ENCODE assay signal across 10 cellular contexts in the genomic region with DNA sequence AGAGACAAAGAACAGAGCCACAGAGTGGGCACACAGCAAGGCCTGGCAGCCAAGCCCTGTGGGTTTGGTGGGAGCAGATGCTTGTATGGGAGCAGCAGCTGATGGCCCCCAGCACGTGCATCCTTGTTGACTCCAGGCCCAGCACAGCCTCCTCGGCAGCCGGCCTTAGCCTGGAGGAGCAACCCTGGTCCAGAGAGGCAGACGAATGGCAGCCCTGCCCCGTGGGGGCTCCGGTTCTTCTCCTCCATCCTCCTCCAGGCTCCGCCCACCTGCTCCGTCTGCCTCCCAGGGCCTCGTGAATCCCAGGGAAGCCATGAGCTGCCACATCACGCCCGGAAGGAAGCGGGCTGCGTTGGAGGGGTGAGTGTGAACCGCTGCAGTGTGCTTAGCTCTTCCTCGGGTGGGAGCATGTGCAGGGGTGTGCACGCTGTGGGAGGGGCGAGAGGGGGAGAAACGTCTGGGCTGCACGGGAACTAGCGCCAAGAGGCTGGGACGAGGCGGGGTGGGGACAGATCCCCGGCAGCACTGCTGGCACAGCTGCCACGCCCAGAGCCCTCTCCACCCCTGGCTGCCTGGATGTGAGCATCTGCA. TPM values are rescaled to one million over a fixed set of nuclear protein-coding genes. Genes with fewer than 3 reads are reported as not detected.
A peak's percentile ranks its signal among the peaks of the same experiment; 100 is the strongest.
DNase-seq lines count a peak whose midpoint lies in the region; ATAC-seq and TF ChIP-seq lines count a peak whose summit lies in the region.
"Had no signal": no experiment of that assay in that cellular context is flagged by ENCODE, and none has a peak within 500 bp of the region (broad histone marks: within the 10 kb centered on the region; RNA-seq: fewer than 3 reads in every experiment).

No MANE protein-coding gene starts in this region.

- DNase-seq in activated CD4-positive, alpha-beta T cell treated with anti-CD3 and anti-CD28 coated beads, Interleukin-2, amount 10 ng/mL, durations not matched to agents 24 days and 14 days: no peak
- DNase-seq in activated CD4-positive, alpha-beta T cell treated with anti-CD3 and anti-CD28 coated beads for 1 hour: no peak
- DNase-seq in SHP77 (lab: John Stamatoyannopoulos, UW): peak; percentile 79 to 88
- peak; percentile 49 for DNase-seq in left ventricle myocardium superior
- DNase-seq in stimulated activated effector memory CD8-positive, alpha-beta T cell treated with anti-CD3 and anti-CD28 coated beads, Interleukin-12 subunit alpha, Interleukin-12 subunit beta, amount 100 ng/mL, for 72 hours (ENCODE audit: low spot score in 2 of 2): no peak
- DNase-seq in mucosa of gallbladder (ENCODE audit: low spot score): no peak
- DNase-seq in MM.1S: no peak

- H3K27me3 Mint-ChIP-seq in activated CD4-positive, alpha-beta T cell treated with anti-CD3 and anti-CD28 coated beads, Interleukin-2, amount 10 ng/mL, durations not matched to agents 24 days and 14 days: peaks cover 7% of the 10 kb centered on the region

- no peaks in the 10 kb centered on the region for H3F3A ChIP-seq in MM.1S (ENCODE audit: insufficient read depth, low read length)

- intact Hi-C loops in activated CD4-positive, alpha-beta T cell treated with anti-CD3 and anti-CD28 coated beads, Interleukin-2, amount 10 ng/mL, durations not matched to agents 24 days and 14 days (cut with micrococcal nuclease): no loop called here
- intact Hi-C loops in left ventricle myocardium superior (cut with micrococcal nuclease): no loop called here

- H3K4me2 ChIP-seq in MM.1S (ENCODE audit: low read depth, low read length): no peak overlapping the region
- H3K4me2 ChIP-seq: KMS-11 had no signal

- no peaks in the 10 kb centered on the region for H3K9me2 ChIP-seq in MM.1S (replicated peaks; ENCODE audit: insufficient read depth, low read length)

- H3K9me3 Mint-ChIP-seq in activated CD4-positive, alpha-beta T cell treated with anti-CD3 and anti-CD28 coated beads, Interleukin-2, amount 10 ng/mL, durations not matched to agents 24 days and 14 days: no peaks in the 10 kb centered on the region
- no peaks in the 10 kb centered on the region for H3K9me3 Mint-ChIP-seq in stimulated activated effector memory CD8-positive, alpha-beta T cell treated with anti-CD3 and anti-CD28 coated beads, Interleukin-12 subunit alpha, Interleukin-12 subunit beta, amount 100 ng/mL, for 72 hours

- peak overlapping the region; percentile 4 for H3K4me3 Mint-ChIP-seq in activated CD4-positive, alpha-beta T cell treated with anti-CD3 and anti-CD28 coated beads, Interleukin-2, amount 10 ng/mL, durations not matched to agents 24 days and 14 days
- no peak overlapping the region for H3K4me3 Mint-ChIP-seq in stimulated activated effector memory CD8-positive, alpha-beta T cell treated with anti-CD3 and anti-CD28 coated beads, Interleukin-12 subunit alpha, Interleukin-12 subunit beta, amount 100 ng/mL, for 72 hours

- ATAC-seq in left ventricle myocardium superior (no peak), GM19351 (IDR thresholded peaks at IDR 0.05; ENCODE audit: unreplicated experiment) (no peak)
- no peak for ATAC-seq in stimulated activated effector memory CD8-positive, alpha-beta T cell treated with anti-CD3 and anti-CD28 coated beads, Interleukin-12 subunit alpha, Interleukin-12 subunit beta, amount 100 ng/mL, for 72 hours

- H3K36me3 ChIP-seq in MM.1S (replicated peaks; ENCODE audit: insufficient read depth, low read length): no peaks in the 10 kb centered on the region

- H3K4me3 ChIP-seq in MM.1S (ENCODE audit: low read length): no peak overlapping the region
- H3K4me3 ChIP-seq: SK-N-MC had no signal

- no peaks in the 10 kb centered on the region for H4K20me1 ChIP-seq in MM.1S (ENCODE audit: insufficient read depth, low read length)

- H2AFZ ChIP-seq in MM.1S (ENCODE audit: low read length): no peak overlapping the region

- no peaks in the 10 kb centered on the region for H3K27me3 ChIP-seq in MM.1S (replicated peaks; ENCODE audit: insufficient read depth, low read length)

- no peaks in the 10 kb centered on the region for H3K79me2 ChIP-seq in MM.1S (ENCODE audit: low read length)

- H3K36me3 Mint-ChIP-seq in activated CD4-positive, alpha-beta T cell treated with anti-CD3 and anti-CD28 coated beads, Interleukin-2, amount 10 ng/mL, durations not matched to agents 24 days and 14 days (ENCODE audit: low read depth): peaks cover 5% of the 10 kb centered on the region
- peaks cover 6% of the 10 kb centered on the region for H3K36me3 Mint-ChIP-seq in stimulated activated effector memory CD8-positive, alpha-beta T cell treated with anti-CD3 and anti-CD28 coated beads, Interleukin-12 subunit alpha, Interleukin-12 subunit beta, amount 100 ng/mL, for 72 hours

- TF ChIP-seq CTCF in MM.1S (IDR thresholded peaks at IDR 0.05; ENCODE audit: low read length): no peak

- no peaks in the 10 kb centered on the region for H3K4me1 ChIP-seq in MM.1S (ENCODE audit: low read length)

- no peak overlapping the region for H3K9ac ChIP-seq in MM.1S (ENCODE audit: low read length)
- H3K9ac ChIP-seq: KMS-11 had no signal

- H3K27ac Mint-ChIP-seq in activated CD4-positive, alpha-beta T cell treated with anti-CD3 and anti-CD28 coated beads, Interleukin-2, amount 10 ng/mL, durations not matched to agents 24 days and 14 days: no peak overlapping the region
- peak overlapping the region; percentile 20 for H3K27ac Mint-ChIP-seq in stimulated activated effector memory CD8-positive, alpha-beta T cell treated with anti-CD3 and anti-CD28 coated beads, Interleukin-12 subunit alpha, Interleukin-12 subunit beta, amount 100 ng/mL, for 72 hours

- no peaks in the 10 kb centered on the region for H3K9me3 ChIP-seq in MM.1S (replicated peaks; ENCODE audit: insufficient read depth, low read length)

- H3K4me1 Mint-ChIP-seq in activated CD4-positive, alpha-beta T cell treated with anti-CD3 and anti-CD28 coated beads, Interleukin-2, amount 10 ng/mL, durations not matched to agents 24 days and 14 days: peaks cover 50% of the 10 kb centered on the region
- H3K4me1 Mint-ChIP-seq in stimulated activated effector memory CD8-positive, alpha-beta T cell treated with anti-CD3 and anti-CD28 coated beads, Interleukin-12 subunit alpha, Interleukin-12 subunit beta, amount 100 ng/mL, for 72 hours: peaks cover 62% of the 10 kb centered on the region

- H3K27ac ChIP-seq in MM.1S (ENCODE audit: low read length): no peak overlapping the region
- H3K27ac ChIP-seq: KMS-11, SK-N-MC had no signal

RNA-seq across cellular contexts. Expression of a gene that starts 36.3 kb away (rescaled TPM):
- total RNA-seq in activated CD4-positive, alpha-beta T cell treated with anti-CD3 and anti-CD28 coated beads, Interleukin-2, amount 10 ng/mL, durations not matched to agents 24 days and 14 days: 4.7 and 5.0 TPM in 2 replicates
- total RNA-seq in left ventricle myocardium superior: 18.3 TPM
- total RNA-seq in mucosa of gallbladder: 50.3 TPM

Comparison
In these comparisons a context has a peak if more than half of its experiments do, and no peak if none do; other contexts are left out.
1. DNase-seq: peak in SHP77 (2 of 2) and left ventricle myocardium superior (single experiment); none in activated CD4-positive, alpha-beta T cell treated with anti-CD3 and anti-CD28 coated beads, Interleukin-2, amount 10 ng/mL, durations not matched to agents 24 days and 14 days (single experiment), activated CD4-positive, alpha-beta T cell treated with anti-CD3 and anti-CD28 coated beads for 1 hour (single experiment), stimulated activated effector memory CD8-positive, alpha-beta T cell treated with anti-CD3 and anti-CD28 coated beads, Interleukin-12 subunit alpha, Interleukin-12 subunit beta, amount 100 ng/mL, for 72 hours (0 of 2), mucosa of gallbladder (single experiment) and MM.1S (single experiment).